In the genomic region with DNA sequence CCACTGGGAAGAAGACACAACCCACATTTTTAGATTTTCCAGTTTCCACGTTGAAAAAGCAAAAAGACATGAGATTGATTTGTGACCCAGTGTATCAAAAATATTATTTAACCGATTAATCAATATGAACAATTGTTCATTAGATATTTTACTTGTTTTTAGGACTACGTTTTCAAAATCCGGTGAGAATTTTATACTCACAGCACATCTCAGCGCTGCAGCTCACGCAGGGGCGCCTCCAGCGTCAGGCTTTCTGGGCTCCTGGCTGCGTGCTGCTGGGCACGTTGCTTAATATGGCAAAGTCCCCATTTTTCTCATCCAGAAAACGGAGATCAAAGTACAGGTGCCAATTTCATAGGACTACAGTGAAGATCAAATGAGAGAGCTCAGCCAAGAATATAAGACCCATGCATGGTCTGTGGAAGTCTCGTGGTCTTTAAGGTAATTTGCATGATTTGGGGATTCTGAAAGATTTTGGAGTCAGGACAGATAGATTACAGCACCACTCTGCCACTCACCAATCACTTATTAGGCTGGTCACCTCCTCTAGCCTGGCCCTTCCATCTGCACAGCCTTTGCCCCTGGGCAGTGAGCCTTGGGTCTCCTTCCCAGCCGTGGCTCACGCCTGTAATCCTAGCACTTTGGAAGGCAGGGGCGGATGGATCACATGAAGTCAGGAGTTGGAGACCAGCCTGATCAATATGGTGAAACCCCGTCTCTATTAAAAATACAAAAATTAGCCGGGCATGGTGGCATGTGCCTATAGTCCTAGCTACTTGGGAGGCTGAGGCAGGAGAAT, we compare ENCODE assay signal across 1 cellular context.
TF ChIP-seq lines count a peak whose summit lies in the region.

No MANE protein-coding gene starts in this region.

TF ChIP-seq in HepG2, 621 proteins besides CTCF, POLR2A, EP300 and RAD21 (continued from another document and continues in another):
- TF ChIP-seq, protein P1, sequence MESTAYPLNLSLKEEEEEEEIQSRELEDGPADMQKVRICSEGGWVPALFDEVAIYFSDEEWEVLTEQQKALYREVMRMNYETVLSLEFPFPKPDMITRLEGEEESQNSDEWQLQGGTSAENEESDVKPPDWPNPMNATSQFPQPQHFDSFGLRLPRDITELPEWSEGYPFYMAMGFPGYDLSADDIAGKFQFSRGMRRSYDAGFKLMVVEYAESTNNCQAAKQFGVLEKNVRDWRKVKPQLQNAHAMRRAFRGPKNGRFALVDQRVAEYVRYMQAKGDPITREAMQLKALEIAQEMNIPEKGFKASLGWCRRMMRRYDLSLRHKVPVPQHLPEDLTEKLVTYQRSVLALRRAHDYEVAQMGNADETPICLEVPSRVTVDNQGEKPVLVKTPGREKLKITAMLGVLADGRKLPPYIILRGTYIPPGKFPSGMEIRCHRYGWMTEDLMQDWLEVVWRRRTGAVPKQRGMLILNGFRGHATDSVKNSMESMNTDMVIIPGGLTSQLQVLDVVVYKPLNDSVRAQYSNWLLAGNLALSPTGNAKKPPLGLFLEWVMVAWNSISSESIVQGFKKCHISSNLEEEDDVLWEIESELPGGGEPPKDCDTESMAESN (CRISPR knock-in tag; conservative IDR thresholded peaks at IDR 0.05): no peak
- TF ChIP-seq, protein P2, sequence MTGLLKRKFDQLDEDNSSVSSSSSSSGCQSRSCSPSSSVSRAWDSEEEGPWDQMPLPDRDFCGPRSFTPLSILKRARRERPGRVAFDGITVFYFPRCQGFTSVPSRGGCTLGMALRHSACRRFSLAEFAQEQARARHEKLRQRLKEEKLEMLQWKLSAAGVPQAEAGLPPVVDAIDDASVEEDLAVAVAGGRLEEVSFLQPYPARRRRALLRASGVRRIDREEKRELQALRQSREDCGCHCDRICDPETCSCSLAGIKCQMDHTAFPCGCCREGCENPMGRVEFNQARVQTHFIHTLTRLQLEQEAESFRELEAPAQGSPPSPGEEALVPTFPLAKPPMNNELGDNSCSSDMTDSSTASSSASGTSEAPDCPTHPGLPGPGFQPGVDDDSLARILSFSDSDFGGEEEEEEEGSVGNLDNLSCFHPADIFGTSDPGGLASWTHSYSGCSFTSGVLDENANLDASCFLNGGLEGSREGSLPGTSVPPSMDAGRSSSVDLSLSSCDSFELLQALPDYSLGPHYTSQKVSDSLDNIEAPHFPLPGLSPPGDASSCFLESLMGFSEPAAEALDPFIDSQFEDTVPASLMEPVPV (CRISPR knock-in tag; IDR thresholded peaks at IDR 0.05): peak; percentile 39; the same call in 1 of the 2 replicates
- TF ChIP-seq TARDBP (CRISPR knock-in tag; IDR thresholded peaks at IDR 0.05) (no peak), IKZF1 (IDR thresholded peaks at IDR 0.05) (no peak), ZNF772 (CRISPR knock-in tag; IDR thresholded peaks at IDR 0.05) (no peak; the same call in 1 of the 2 replicates), YY1 (IDR thresholded peaks at IDR 0.05; ENCODE audit: insufficient read depth, insufficient replicate concordance, low read depth, low read length) (peak; percentile 11), PAX8 (CRISPR knock-in tag; IDR thresholded peaks at IDR 0.05; ENCODE audit: borderline replicate concordance) (no peak), MAZ (IDR thresholded peaks at IDR 0.05; ENCODE audit: borderline replicate concordance, low read depth, low read length) (no peak), MAZ (CRISPR knock-in tag; IDR thresholded peaks at IDR 0.05; ENCODE audit: low read depth) (peak; percentile 10; the same call in 1 of the 2 replicates), IKZF4 (CRISPR knock-in tag; IDR thresholded peaks at IDR 0.05; ENCODE audit: borderline replicate concordance, low read depth, not compliant biosample characterization) (no peak), EED (CRISPR knock-in tag; IDR thresholded peaks at IDR 0.05) (no peak), MBD4 (IDR thresholded peaks at IDR 0.05; ENCODE audit: borderline replicate concordance, low read length) (no peak), RXRA (CRISPR knock-in tag; IDR thresholded peaks at IDR 0.05) (peak; percentile 30; the same call in 1 of the 2 replicates), TBL1XR1 (IDR thresholded peaks at IDR 0.05; ENCODE audit: borderline replicate concordance, low read length, partially characterized antibody) (no peak), SALL2 (CRISPR knock-in tag; IDR thresholded peaks at IDR 0.05) (no peak), SALL1 (CRISPR knock-in tag; IDR thresholded peaks at IDR 0.05) (peak; percentile 31; the same call in 1 of the 2 replicates), ZNF644 (CRISPR knock-in tag; IDR thresholded peaks at IDR 0.05; ENCODE audit: low read depth) (no peak), ZNF12 (CRISPR knock-in tag; IDR thresholded peaks at IDR 0.05) (no peak), HNRNPL (IDR thresholded peaks at IDR 0.05; ENCODE audit: low read depth, low read length) (no peak), FOXA1 (IDR thresholded peaks at IDR 0.05) (no peak), FOXA1 (CRISPR knock-in tag; IDR thresholded peaks at IDR 0.05) (no peak), MXD4 (CRISPR knock-in tag; IDR thresholded peaks at IDR 0.05) (0 out of 2 replicates have a peak, but pooled peaks have one; percentile 5), KAT8 (CRISPR knock-in tag; IDR thresholded peaks at IDR 0.05) (peak; percentile 34; the same call in 1 of the 2 replicates), SETDB1 (CRISPR knock-in tag; IDR thresholded peaks at IDR 0.05; ENCODE audit: borderline replicate concordance) (no peak), ZNF775 (CRISPR knock-in tag; IDR thresholded peaks at IDR 0.05; ENCODE audit: borderline replicate concordance) (no peak), CBX1 (IDR thresholded peaks at IDR 0.05; ENCODE audit: low read depth) (no peak), U2AF2 (IDR thresholded peaks at IDR 0.05; ENCODE audit: low read depth, low read length) (no peak), ZNF768 (CRISPR knock-in tag; IDR thresholded peaks at IDR 0.05) (no peak), NR2F6 (IDR thresholded peaks at IDR 0.05) (no peak), NR2F6 (CRISPR knock-in tag; IDR thresholded peaks at IDR 0.05) (no peak), ZNF282 (IDR thresholded peaks at IDR 0.05; ENCODE audit: partially characterized antibody) (no peak), ZNF207 (IDR thresholded peaks at IDR 0.05; ENCODE audit: borderline replicate concordance) (no peak), SRY (CRISPR knock-in tag; IDR thresholded peaks at IDR 0.05) (no peak), FOXK2 (IDR thresholded peaks at IDR 0.05) (no peak), HOXA7 (CRISPR knock-in tag; IDR thresholded peaks at IDR 0.05) (no peak), ZNF557 (CRISPR knock-in tag; IDR thresholded peaks at IDR 0.05) (no peak), HOXA3 (CRISPR knock-in tag; IDR thresholded peaks at IDR 0.05) (no peak), MAFG (CRISPR knock-in tag; IDR thresholded peaks at IDR 0.05) (no peak), ZIK1 (CRISPR knock-in tag; IDR thresholded peaks at IDR 0.05; ENCODE audit: borderline replicate concordance, low read depth) (no peak), ATF7-NPFF (CRISPR knock-in tag; IDR thresholded peaks at IDR 0.05; ENCODE audit: low read depth) (no peak; the same call in 1 of the 2 replicates), IRF2 (CRISPR knock-in tag; IDR thresholded peaks at IDR 0.05) (0 out of 2 replicates have a peak, but pooled peaks have one; percentile 8), KDM5B (CRISPR knock-in tag; IDR thresholded peaks at IDR 0.05; ENCODE audit: borderline replicate concordance) (no peak), TGIF2 (CRISPR knock-in tag; IDR thresholded peaks at IDR 0.05) (no peak; the same call in 1 of the 2 replicates), SRF (IDR thresholded peaks at IDR 0.05; ENCODE audit: low read depth, low read length) (peak; percentile 74; the same call in 1 of the 2 replicates), MYC (CRISPR knock-in tag; IDR thresholded peaks at IDR 0.05; ENCODE audit: borderline replicate concordance) (peak; percentile 12; the same call in 1 of the 2 replicates), TBX3 (IDR thresholded peaks at IDR 0.05; ENCODE audit: borderline replicate concordance) (no peak), FOXO1 (CRISPR knock-in tag; IDR thresholded peaks at IDR 0.05) (no peak), ZBTB7B (CRISPR knock-in tag; IDR thresholded peaks at IDR 0.05) (peak; percentile 46; the same call in 1 of the 2 replicates)
- TF ChIP-seq, protein P3, sequence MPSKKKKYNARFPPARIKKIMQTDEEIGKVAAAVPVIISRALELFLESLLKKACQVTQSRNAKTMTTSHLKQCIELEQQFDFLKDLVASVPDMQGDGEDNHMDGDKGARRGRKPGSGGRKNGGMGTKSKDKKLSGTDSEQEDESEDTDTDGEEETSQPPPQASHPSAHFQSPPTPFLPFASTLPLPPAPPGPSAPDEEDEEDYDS (CRISPR knock-in tag; IDR thresholded peaks at IDR 0.05): peak; percentile 39
- TF ChIP-seq, protein P4, sequence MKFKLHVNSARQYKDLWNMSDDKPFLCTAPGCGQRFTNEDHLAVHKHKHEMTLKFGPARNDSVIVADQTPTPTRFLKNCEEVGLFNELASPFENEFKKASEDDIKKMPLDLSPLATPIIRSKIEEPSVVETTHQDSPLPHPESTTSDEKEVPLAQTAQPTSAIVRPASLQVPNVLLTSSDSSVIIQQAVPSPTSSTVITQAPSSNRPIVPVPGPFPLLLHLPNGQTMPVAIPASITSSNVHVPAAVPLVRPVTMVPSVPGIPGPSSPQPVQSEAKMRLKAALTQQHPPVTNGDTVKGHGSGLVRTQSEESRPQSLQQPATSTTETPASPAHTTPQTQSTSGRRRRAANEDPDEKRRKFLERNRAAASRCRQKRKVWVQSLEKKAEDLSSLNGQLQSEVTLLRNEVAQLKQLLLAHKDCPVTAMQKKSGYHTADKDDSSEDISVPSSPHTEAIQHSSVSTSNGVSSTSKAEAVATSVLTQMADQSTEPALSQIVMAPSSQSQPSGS (CRISPR knock-in tag; IDR thresholded peaks at IDR 0.05): no peak
- TF ChIP-seq, protein P5, sequence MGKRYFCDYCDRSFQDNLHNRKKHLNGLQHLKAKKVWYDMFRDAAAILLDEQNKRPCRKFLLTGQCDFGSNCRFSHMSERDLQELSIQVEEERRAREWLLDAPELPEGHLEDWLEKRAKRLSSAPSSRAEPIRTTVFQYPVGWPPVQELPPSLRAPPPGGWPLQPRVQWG (CRISPR knock-in tag; IDR thresholded peaks at IDR 0.05; ENCODE audit: borderline replicate concordance, low read depth): no peak
- TF ChIP-seq, protein P6, sequence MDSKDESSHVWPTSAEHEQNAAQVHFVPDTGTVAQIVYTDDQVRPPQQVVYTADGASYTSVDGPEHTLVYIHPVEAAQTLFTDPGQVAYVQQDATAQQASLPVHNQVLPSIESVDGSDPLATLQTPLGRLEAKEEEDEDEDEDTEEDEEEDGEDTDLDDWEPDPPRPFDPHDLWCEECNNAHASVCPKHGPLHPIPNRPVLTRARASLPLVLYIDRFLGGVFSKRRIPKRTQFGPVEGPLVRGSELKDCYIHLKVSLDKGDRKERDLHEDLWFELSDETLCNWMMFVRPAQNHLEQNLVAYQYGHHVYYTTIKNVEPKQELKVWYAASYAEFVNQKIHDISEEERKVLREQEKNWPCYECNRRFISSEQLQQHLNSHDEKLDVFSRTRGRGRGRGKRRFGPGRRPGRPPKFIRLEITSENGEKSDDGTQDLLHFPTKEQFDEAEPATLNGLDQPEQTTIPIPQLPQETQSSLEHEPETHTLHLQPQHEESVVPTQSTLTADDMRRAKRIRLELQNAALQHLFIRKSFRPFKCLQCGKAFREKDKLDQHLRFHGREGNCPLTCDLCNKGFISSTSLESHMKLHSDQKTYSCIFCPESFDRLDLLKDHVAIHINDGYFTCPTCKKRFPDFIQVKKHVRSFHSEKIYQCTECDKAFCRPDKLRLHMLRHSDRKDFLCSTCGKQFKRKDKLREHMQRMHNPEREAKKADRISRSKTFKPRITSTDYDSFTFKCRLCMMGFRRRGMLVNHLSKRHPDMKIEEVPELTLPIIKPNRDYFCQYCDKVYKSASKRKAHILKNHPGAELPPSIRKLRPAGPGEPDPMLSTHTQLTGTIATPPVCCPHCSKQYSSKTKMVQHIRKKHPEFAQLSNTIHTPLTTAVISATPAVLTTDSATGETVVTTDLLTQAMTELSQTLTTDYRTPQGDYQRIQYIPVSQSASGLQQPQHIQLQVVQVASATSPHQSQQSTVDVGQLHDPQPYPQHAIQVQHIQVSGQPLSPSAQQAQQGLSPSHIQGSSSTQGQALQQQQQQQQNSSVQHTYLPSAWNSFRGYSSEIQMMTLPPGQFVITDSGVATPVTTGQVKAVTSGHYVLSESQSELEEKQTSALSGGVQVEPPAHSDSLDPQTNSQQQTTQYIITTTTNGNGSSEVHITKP (CRISPR knock-in tag; IDR thresholded peaks at IDR 0.05; ENCODE audit: low read depth): no peak
- TF ChIP-seq, protein P7, sequence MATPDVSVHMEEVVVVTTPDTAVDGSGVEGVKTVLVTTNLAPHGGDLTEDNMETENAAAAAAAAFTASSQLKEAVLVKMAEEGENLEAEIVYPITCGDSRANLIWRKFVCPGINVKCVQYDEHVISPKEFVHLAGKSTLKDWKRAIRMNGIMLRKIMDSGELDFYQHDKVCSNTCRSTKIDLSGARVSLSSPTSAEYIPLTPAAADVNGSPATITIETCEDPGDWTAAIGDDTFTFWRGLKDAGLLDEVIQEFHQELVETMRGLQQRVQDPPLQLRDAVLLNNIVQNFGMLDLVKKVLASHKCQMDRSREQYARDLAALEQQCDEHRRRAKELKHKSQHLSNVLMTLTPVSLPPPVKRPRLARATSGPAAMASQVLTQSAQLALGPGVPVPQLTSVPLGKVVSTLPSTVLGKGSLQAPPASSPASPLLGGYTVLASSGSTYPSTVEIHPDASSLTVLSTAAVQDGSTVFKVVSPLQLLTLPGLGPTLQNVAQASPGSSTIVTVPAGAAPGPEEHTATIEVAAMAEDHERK (CRISPR knock-in tag; IDR thresholded peaks at IDR 0.05; ENCODE audit: low read depth): no peak
- TF ChIP-seq, protein P8, sequence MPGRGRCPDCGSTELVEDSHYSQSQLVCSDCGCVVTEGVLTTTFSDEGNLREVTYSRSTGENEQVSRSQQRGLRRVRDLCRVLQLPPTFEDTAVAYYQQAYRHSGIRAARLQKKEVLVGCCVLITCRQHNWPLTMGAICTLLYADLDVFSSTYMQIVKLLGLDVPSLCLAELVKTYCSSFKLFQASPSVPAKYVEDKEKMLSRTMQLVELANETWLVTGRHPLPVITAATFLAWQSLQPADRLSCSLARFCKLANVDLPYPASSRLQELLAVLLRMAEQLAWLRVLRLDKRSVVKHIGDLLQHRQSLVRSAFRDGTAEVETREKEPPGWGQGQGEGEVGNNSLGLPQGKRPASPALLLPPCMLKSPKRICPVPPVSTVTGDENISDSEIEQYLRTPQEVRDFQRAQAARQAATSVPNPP (CRISPR knock-in tag; IDR thresholded peaks at IDR 0.05): peak; percentile 21; the same call in 1 of the 2 replicates
- TF ChIP-seq, protein P9, sequence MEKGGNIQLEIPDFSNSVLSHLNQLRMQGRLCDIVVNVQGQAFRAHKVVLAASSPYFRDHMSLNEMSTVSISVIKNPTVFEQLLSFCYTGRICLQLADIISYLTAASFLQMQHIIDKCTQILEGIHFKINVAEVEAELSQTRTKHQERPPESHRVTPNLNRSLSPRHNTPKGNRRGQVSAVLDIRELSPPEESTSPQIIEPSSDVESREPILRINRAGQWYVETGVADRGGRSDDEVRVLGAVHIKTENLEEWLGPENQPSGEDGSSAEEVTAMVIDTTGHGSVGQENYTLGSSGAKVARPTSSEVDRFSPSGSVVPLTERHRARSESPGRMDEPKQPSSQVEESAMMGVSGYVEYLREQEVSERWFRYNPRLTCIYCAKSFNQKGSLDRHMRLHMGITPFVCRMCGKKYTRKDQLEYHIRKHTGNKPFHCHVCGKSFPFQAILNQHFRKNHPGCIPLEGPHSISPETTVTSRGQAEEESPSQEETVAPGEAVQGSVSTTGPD (CRISPR knock-in tag; IDR thresholded peaks at IDR 0.05): 0 out of 2 replicates have a peak, but pooled peaks have one; percentile 63
